1 cellular context compared by ENCODE assay signal in the genomic region with DNA sequence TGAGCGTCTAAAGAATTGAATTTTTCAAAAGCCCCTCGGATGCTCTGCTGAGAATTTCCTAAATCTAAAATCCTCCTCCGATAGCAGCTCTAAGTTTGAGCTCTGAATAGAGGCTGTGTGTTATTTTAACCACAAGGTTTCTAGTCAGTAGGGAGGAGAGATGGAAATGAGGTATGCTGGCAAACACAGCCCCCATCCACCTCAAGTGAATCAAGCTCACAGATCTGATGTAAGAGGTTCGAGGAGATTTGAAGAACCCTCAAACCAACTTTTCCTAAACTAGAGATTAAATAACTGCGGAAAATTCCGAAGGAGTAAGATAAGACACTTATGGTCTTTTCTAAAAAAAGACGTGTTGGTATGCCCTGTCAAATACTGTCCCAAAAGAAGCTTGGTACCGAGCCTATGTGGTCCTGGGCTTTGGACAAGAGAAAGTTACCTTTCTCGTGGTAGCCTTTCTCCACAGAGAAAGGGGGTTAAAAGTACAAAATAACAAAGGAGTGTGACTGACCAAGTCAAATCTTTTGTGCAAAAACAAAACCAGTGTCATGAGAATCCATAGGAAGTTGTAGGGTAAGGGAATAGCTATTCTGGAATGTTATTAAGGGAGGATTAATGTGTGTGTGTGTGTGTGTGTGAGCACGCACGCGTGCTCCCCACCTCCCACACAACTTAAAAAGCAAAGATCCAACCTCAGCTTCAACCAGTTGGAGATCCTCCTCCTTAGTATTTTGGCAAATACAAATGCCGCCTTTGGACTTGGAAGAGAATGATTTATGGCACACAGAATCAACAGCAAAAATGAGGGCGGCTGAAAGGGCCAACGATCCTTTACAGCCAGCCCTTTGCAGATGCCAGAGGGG.
TF ChIP-seq lines count a peak whose summit lies in the region.

No MANE protein-coding gene starts in this region.

TF ChIP-seq in SK-N-SH, 30 proteins besides CTCF, POLR2A, EP300 and RAD21 (continued from another document):
- no peak for TF ChIP-seq FOSL2 (IDR thresholded peaks at IDR 0.05; ENCODE audit: borderline replicate concordance, low read depth)
- TF ChIP-seq, protein P1, sequence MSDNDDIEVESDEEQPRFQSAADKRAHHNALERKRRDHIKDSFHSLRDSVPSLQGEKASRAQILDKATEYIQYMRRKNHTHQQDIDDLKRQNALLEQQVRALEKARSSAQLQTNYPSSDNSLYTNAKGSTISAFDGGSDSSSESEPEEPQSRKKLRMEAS (IDR thresholded peaks at IDR 0.05; ENCODE audit: low read depth), result no peak
- TF ChIP-seq CHD2 (IDR thresholded peaks at IDR 0.05; ENCODE audit: low read length, partially characterized antibody), result no peak
